In genomic region chr15:69997701-69998273, GRCh38 we compare ENCODE assay signal across 9 cellular contexts.
A peak's percentile ranks its signal among the peaks of the same experiment; 100 is the strongest.
DNase-seq lines count a peak whose midpoint lies in the region; ATAC-seq and TF ChIP-seq lines count a peak whose summit lies in the region.
"Had no signal": no experiment of that assay in that cellular context is flagged by ENCODE, and none has a peak within 500 bp of the region (broad histone marks: within the 10 kb centered on the region; RNA-seq: fewer than 3 reads in every experiment).

No MANE protein-coding gene starts in this region.

- no peaks in the 10 kb centered on the region for H3K36me3 Mint-ChIP-seq in CD8-positive, alpha-beta T cell

- no peak overlapping the region for H3K9ac ChIP-seq in trophoblast cell (ENCODE audit: low read length)
- H3K9ac ChIP-seq: KMS-11 had no signal

- H3K4me3 Mint-ChIP-seq in CD8-positive, alpha-beta T cell: no peak overlapping the region

- in situ Hi-C loops in G401 (cut with HindIII; ENCODE audit: low sequenced_read_pairs): no loop called here

- H3K36me3 ChIP-seq in CD8-positive, alpha-beta T cell (ENCODE audit: insufficient read depth, low read length): no peaks in the 10 kb centered on the region
- H3K36me3 ChIP-seq in trophoblast cell (ENCODE audit: control insufficient read depth in 1 of 2, insufficient read depth in 2 of 2, low read length in 2 of 2): no peaks in the 10 kb centered on the region

- CTCF ChIA-PET in CD8-positive, alpha-beta T cell (lab: Charles Lee): no interaction called here

- H3K27ac ChIP-seq in CD8-positive, alpha-beta T cell (ENCODE audit: low read depth, low read length): no peak overlapping the region
- H3K27ac ChIP-seq in trophoblast cell (ENCODE audit: low read depth, low read length): no peak overlapping the region
- H3K27ac ChIP-seq: KMS-11 had no signal

- no peak overlapping the region for H3K14ac ChIP-seq in trophoblast cell (ENCODE audit: low read length)

- H2BK12ac ChIP-seq in trophoblast cell (ENCODE audit: low read length): no peak overlapping the region

- no peak overlapping the region for H2BK120ac ChIP-seq in trophoblast cell (ENCODE audit: insufficient read depth, low read length, poor library complexity)

- H2BK5ac ChIP-seq in trophoblast cell (ENCODE audit: low read depth, low read length, poor library complexity): no peak overlapping the region

- no peak overlapping the region for H3K4ac ChIP-seq in trophoblast cell (ENCODE audit: low read depth, low read length)

- H3K23ac ChIP-seq in trophoblast cell (ENCODE audit: low read length): no peak overlapping the region

- no peak overlapping the region for H3K4me3 ChIP-seq in CD8-positive, alpha-beta T cell (ENCODE audit: low read depth, low read length)
- no peak overlapping the region for H3K4me3 ChIP-seq in trophoblast cell (ENCODE audit: low read depth, low read length)

- H3K9me3 ChIP-seq in CD8-positive, alpha-beta T cell (ENCODE audit: low read length): no peaks in the 10 kb centered on the region
- H3K9me3 ChIP-seq in trophoblast cell (ENCODE audit: insufficient read depth, low read depth, low read length): peaks cover 5% of the 10 kb centered on the region

- H3K18ac ChIP-seq in trophoblast cell (ENCODE audit: low read length): no peak overlapping the region

- H4K12ac ChIP-seq in trophoblast cell (ENCODE audit: low read depth, low read length): no peak overlapping the region

- POLR2A ChIA-PET in CD8-positive, alpha-beta T cell (lab: Charles Lee): no interaction called here

- H3K79me2 ChIP-seq in trophoblast cell (ENCODE audit: control insufficient read depth, insufficient read depth, low read length, poor library complexity): no peaks in the 10 kb centered on the region

- H3K4me1 ChIP-seq in CD8-positive, alpha-beta T cell (ENCODE audit: insufficient read depth, low read length): no peaks in the 10 kb centered on the region
- H3K4me1 ChIP-seq in trophoblast cell (ENCODE audit: control insufficient read depth in 1 of 2, insufficient read depth in 2 of 2, low read length in 2 of 2): no peaks in the 10 kb centered on the region

- intact Hi-C loops in CD8-positive, alpha-beta T cell (cut with DNase I, micrococcal nuclease): no loop called here

- peaks cover 5% of the 10 kb centered on the region for H3K9me3 Mint-ChIP-seq in CD8-positive, alpha-beta T cell

- no peak overlapping the region for H3K27ac Mint-ChIP-seq in CD8-positive, alpha-beta T cell

- no peaks in the 10 kb centered on the region for H3K27me3 ChIP-seq in CD8-positive, alpha-beta T cell (ENCODE audit: insufficient read depth, low read length)
- H3K27me3 ChIP-seq in trophoblast cell (ENCODE audit: insufficient read depth, low read length): no peaks in the 10 kb centered on the region

- no peak for ATAC-seq in CD8-positive, alpha-beta T cell

- WGBS in trophoblast cell (ENCODE audit: extremely low coverage, insufficient coverage, insufficient read length): no CpG with 5 or more reads among the region's 4 CpGs

- H3K27me3 Mint-ChIP-seq in CD8-positive, alpha-beta T cell (ENCODE audit: low read depth): no peaks in the 10 kb centered on the region

- H4K8ac ChIP-seq in trophoblast cell (ENCODE audit: low read depth, low read length): no peak overlapping the region

- H3K4me1 Mint-ChIP-seq in CD8-positive, alpha-beta T cell (ENCODE audit: low read depth): no peaks in the 10 kb centered on the region

- DNase-seq in G401 (ENCODE audit: low spot score) (peak; percentile 38), NCI-H226 (peak; percentile 53), cerebellum (ENCODE audit: low spot score) (peak; percentile 25), nucleus accumbens (lab: John Stamatoyannopoulos, UW) (peak in 42 of 56 donors; percentile 0 to 78 (median 28)), 8988T (no peak), trophoblast cell (no peak)
- DNase-seq in stimulated activated CD4-positive, alpha-beta T cell treated with anti-CD3 and anti-CD28 coated beads, Interleukin-2, amount 100 ng/mL, for 48 hours: no peak
- no peak for DNase-seq in CD8-positive, alpha-beta T cell

- H3K4me2 ChIP-seq in trophoblast cell (ENCODE audit: low read length): no peak overlapping the region
- H3K4me2 ChIP-seq: KMS-11 had no signal

- no peak overlapping the region for H2AFZ ChIP-seq in trophoblast cell (ENCODE audit: insufficient read depth, low read length, poor library complexity)

- H4K91ac ChIP-seq in trophoblast cell (ENCODE audit: low read depth, low read length): no peak overlapping the region

- no peak for TF ChIP-seq CTCF in CD8-positive, alpha-beta T cell (IDR thresholded peaks at IDR 0.05)

- H3K79me1 ChIP-seq in trophoblast cell (ENCODE audit: low read length): no peaks in the 10 kb centered on the region

- no peak overlapping the region for H2AK5ac ChIP-seq in trophoblast cell (ENCODE audit: low read length)

Comparison
In these comparisons a context has a peak if more than half of its experiments do, and no peak if none do; other contexts are left out.
1. DNase-seq: peak in G401 (single experiment), NCI-H226 (single experiment), cerebellum (single experiment) and nucleus accumbens (42 of 56); none in 8988T (single experiment), stimulated activated CD4-positive, alpha-beta T cell treated with anti-CD3 and anti-CD28 coated beads, Interleukin-2, amount 100 ng/mL, for 48 hours (0 of 2), CD8-positive, alpha-beta T cell (0 of 7) and trophoblast cell (0 of 2).